In genomic region chr10:11898372-11899066, GRCh38 we compare ENCODE assay signal across 11 cellular contexts.
DNase-seq lines count a peak whose midpoint lies in the region; ATAC-seq, FAIRE-seq and TF ChIP-seq lines count a peak whose summit lies in the region.
"Had no signal": no experiment of that assay in that cellular context is flagged by ENCODE, and none has a peak within 500 bp of the region (broad histone marks: within the 10 kb centered on the region; RNA-seq: fewer than 3 reads in every experiment).

No MANE protein-coding gene starts in this region.

- no peaks in the 10 kb centered on the region for H3K9me3 ChIP-seq in K562 (replicated peaks; ENCODE audit: control insufficient read depth, insufficient read depth, low read depth, low read length)

- H3K4me3 ChIP-seq in K562: peak overlapping the region; percentile 47
- H3K4me3 ChIP-seq: GM12878 had no signal

- no peaks in the 10 kb centered on the region for H3K36me3 Mint-ChIP-seq in T-helper 2 cell treated with Interferon-gamma antibody and Interleukin-4, amounts not matched to agents 5 μg/mL and 100 μg/mL, for 36 hours (ENCODE audit: low read depth)
- H3K36me3 Mint-ChIP-seq: immature natural killer cell had no signal

- CTCF ChIA-PET in K562 (lab: Yijun Ruan, JAX; ENCODE audit: low intra/inter-chr PET ratio): no interaction called here

- peak; percentile 96 for TF ChIP-seq POLR2A in K562 (conservative IDR thresholded peaks at IDR 0.05)

- peaks cover 6% of the 10 kb centered on the region for H3K4me1 Mint-ChIP-seq in T-helper 2 cell treated with Interferon-gamma antibody and Interleukin-4, amounts not matched to agents 5 μg/mL and 100 μg/mL, for 36 hours (ENCODE audit: low read depth)
- H3K4me1 Mint-ChIP-seq: immature natural killer cell had no signal

- WGBS in K562 (ENCODE audit: insufficient coverage, low coverage, missing lambda C conversion rate): 0% methylated on average over 19 of the region's 20 CpGs

- H3K79me2 ChIP-seq in K562 (ENCODE audit: control insufficient read depth, insufficient read depth, low read length): peaks cover 55% of the 10 kb centered on the region

- peak overlapping the region; percentile 98 for H3K27ac ChIP-seq in K562 (ENCODE audit: extremely low read depth, low read depth, low read length)

- H3K4me2 ChIP-seq in K562 (ENCODE audit: insufficient read depth, low read length): peak overlapping the region; percentile 98

- no peaks in the 10 kb centered on the region for H3K9me1 ChIP-seq in K562 (ENCODE audit: control insufficient read depth, insufficient read depth, low read length)

- no peak overlapping the region for H3K4me3 Mint-ChIP-seq in T-helper 2 cell treated with Interferon-gamma antibody and Interleukin-4, amounts not matched to agents 5 μg/mL and 100 μg/mL, for 36 hours
- H3K4me3 Mint-ChIP-seq: immature natural killer cell had no signal

- H3K9ac ChIP-seq in K562 (ENCODE audit: insufficient read depth in 1 of 2, low read depth in 2 of 2, low read length in 2 of 2): peak overlapping the region; percentile 85 to 92

- H3K4me1 ChIP-seq in K562 (replicated peaks in 1 of 2; ENCODE audit: control insufficient read depth in 2 of 2, insufficient read depth in 2 of 2, low read length in 2 of 2): peaks cover 33 to 60% of the 10 kb centered on the region in 2 experiments

- intact Hi-C loops in cardiac septum (cut with DNase I): no loop called here
- intact Hi-C loops in Right ventricle myocardium superior (cut with DNase I): no loop called here
- intact Hi-C loops in K562 (cut with micrococcal nuclease): loop anchor here (1.0 to 10.0 kb wide), 3 partner anchors 23 to 284 kb away; partner anchors contain the start of genes UPF2 and USP6NL

- H3K27me3 ChIP-seq in K562 (ENCODE audit: control insufficient read depth in 2 of 2, insufficient read depth in 2 of 2, low read length in 2 of 2): no peaks in the 10 kb centered on the region

- peak; percentile 87 for TF ChIP-seq EP300 in K562 (IDR thresholded peaks at IDR 0.05; ENCODE audit: low read length)

- no peak for ATAC-seq in Right ventricle myocardium superior (ENCODE audit: poor library complexity)
- ATAC-seq in K562: peak; percentile 82
- ATAC-seq in left lobe of liver: peak; percentile 79
- ATAC-seq in HG03354 (IDR thresholded peaks at IDR 0.05; ENCODE audit: poor library complexity, severe bottlenecking, unreplicated experiment): no peak
- ATAC-seq: GM12878 had no signal

- in situ Hi-C loops in K562 (cut with MboI): no loop called here

- no peak for TF ChIP-seq CTCF in K562 (IDR thresholded peaks at IDR 0.05 in 2 of 3, conservative IDR thresholded peaks at IDR 0.05 in 1 of 3; ENCODE audit: insufficient read depth in 2 of 3, low read depth in 1 of 3, low read length in 3 of 3)

- POLR2A ChIA-PET in K562 (lab: Yijun Ruan, JAX): interaction anchor here (0.6 to 1.9 kb wide), 17 partner anchors 10 to 499 kb away, joined by 3 to 8 read pairs (median 4); no protein-coding TSS in a partner anchor

- no peak overlapping the region for H3K27ac Mint-ChIP-seq in T-helper 2 cell treated with Interferon-gamma antibody and Interleukin-4, amounts not matched to agents 5 μg/mL and 100 μg/mL, for 36 hours
- H3K27ac Mint-ChIP-seq: activated T-helper 2 cell treated with anti-CD3 and anti-CD28 coated beads, Interferon-gamma antibody, Interleukin-2, Interleukin-4, amounts not matched to agents 10 μg/mL and 5 μg/mL and 100 μg/mL, durations not matched to agents 14 hours and 24 hours and 36 hours; immature natural killer cell had no signal

- peaks cover 1% of the 10 kb centered on the region; the same call in 1 of the 3 replicates for H3K36me3 ChIP-seq in K562 (ENCODE audit: control insufficient read depth, insufficient read depth, low read length)

- peaks cover 10% of the 10 kb centered on the region for H3K27me3 Mint-ChIP-seq in T-helper 2 cell treated with Interferon-gamma antibody and Interleukin-4, amounts not matched to agents 5 μg/mL and 100 μg/mL, for 36 hours (ENCODE audit: low read depth)

- peak; percentile 98 for FAIRE-seq in K562 (lab: Jason Lieb, UNC)
- FAIRE-seq: GM12878 had no signal

- peak; percentile 70 for DNase-seq in cardiac septum (ENCODE audit: low spot score)
- no peak for DNase-seq in Right ventricle myocardium superior
- DNase-seq in K562 (ENCODE audit: extremely low read depth in 1 of 4, low spot score in 3 of 4): peak; percentile 94 to 98 (median 96)
- peak; percentile 93 for DNase-seq in left lobe of liver (ENCODE audit: low spot score)
- no peak for DNase-seq in T-helper 2 cell treated with Interferon-gamma antibody and Interleukin-4, amounts not matched to agents 5 μg/mL and 100 μg/mL, for 36 hours (ENCODE audit: low spot score)
- DNase-seq in DMS79 treated with DMSO at 0.1 percent for 48 hours (lab: John Stamatoyannopoulos, UW): no peak
- no peak for DNase-seq in ureter (ENCODE audit: low spot score)
- DNase-seq: immature natural killer cell had no signal

- no peaks in the 10 kb centered on the region for H3K9me3 Mint-ChIP-seq in T-helper 2 cell treated with Interferon-gamma antibody and Interleukin-4, amounts not matched to agents 5 μg/mL and 100 μg/mL, for 36 hours
- H3K9me3 Mint-ChIP-seq: activated T-helper 2 cell treated with anti-CD3 and anti-CD28 coated beads, Interferon-gamma antibody, Interleukin-2, Interleukin-4, amounts not matched to agents 10 μg/mL and 5 μg/mL and 100 μg/mL, durations not matched to agents 14 hours and 24 hours and 36 hours; immature natural killer cell had no signal

- no TSS peak for BruUV-seq in K562 (replicated peaks; lab: Mats Ljungman, UMichigan)

- no peaks in the 10 kb centered on the region for H4K20me1 ChIP-seq in K562 (replicated peaks; ENCODE audit: control insufficient read depth, insufficient read depth, low read length)

- TF ChIP-seq RAD21 in K562 (CRISPR knock-in tag; conservative IDR thresholded peaks at IDR 0.05 in 1 of 2, IDR thresholded peaks at IDR 0.05 in 1 of 2): no peak

- peak overlapping the region; percentile 83 for H2AFZ ChIP-seq in K562 (ENCODE audit: low read depth, low read length)

TF ChIP-seq in K562, 482 proteins besides CTCF, POLR2A, EP300 and RAD21 (continues in another document):
- TF ChIP-seq ZFX (CRISPR knock-in tag; IDR thresholded peaks at IDR 0.05): peak; percentile 95
- peak; percentile 91 for TF ChIP-seq ZNF584 (CRISPR knock-in tag; IDR thresholded peaks at IDR 0.05; ENCODE audit: low read depth)
- no peak for TF ChIP-seq ZNF445 (CRISPR knock-in tag; IDR thresholded peaks at IDR 0.05; ENCODE audit: low read depth)
- no peak for TF ChIP-seq ZNF175 (CRISPR knock-in tag; IDR thresholded peaks at IDR 0.05; ENCODE audit: low read depth)
- TF ChIP-seq TCFL5 (CRISPR knock-in tag; conservative IDR thresholded peaks at IDR 0.05): no peak
- TF ChIP-seq ZNF76 (CRISPR knock-in tag; IDR thresholded peaks at IDR 0.05; ENCODE audit: borderline replicate concordance): no peak
- TF ChIP-seq MEF2A (IDR thresholded peaks at IDR 0.05; ENCODE audit: control insufficient read depth, low read depth, low read length): 0 out of 2 replicates have a peak, but pooled peaks have one; percentile 29
- TF ChIP-seq ZNF263 (CRISPR knock-in tag; IDR thresholded peaks at IDR 0.05; ENCODE audit: borderline replicate concordance): peak; percentile 79; the same call in 1 of the 2 replicates
- TF ChIP-seq PYGO2 (tag; IDR thresholded peaks at IDR 0.05): peak; percentile 5
- 0 out of 4 replicates have a peak, but pooled peaks of 1 of the 2 experiments have one; percentile 13 for TF ChIP-seq FOXA3 (CRISPR knock-in tag; conservative IDR thresholded peaks at IDR 0.05 in 1 of 2, IDR thresholded peaks at IDR 0.05 in 1 of 2)
- TF ChIP-seq HDAC3 (IDR thresholded peaks at IDR 0.05; ENCODE audit: borderline replicate concordance, partially characterized antibody): peak; percentile 89
- no peak for TF ChIP-seq NR2C1 (IDR thresholded peaks at IDR 0.05)
- TF ChIP-seq NR2C1 (tag; IDR thresholded peaks at IDR 0.05): peak; percentile 37; the same call in 1 of the 2 replicates
- no peak for TF ChIP-seq NR2C2 (CRISPR knock-in tag; IDR thresholded peaks at IDR 0.05)
- TF ChIP-seq NR2C2 (tag; IDR thresholded peaks at IDR 0.05): peak; percentile 83
- 0 out of 2 replicates have a peak, but pooled peaks have one; percentile 37 for TF ChIP-seq TRIM28 (IDR thresholded peaks at IDR 0.05)
- peak; percentile 85 for TF ChIP-seq KLF16 (IDR thresholded peaks at IDR 0.05)
- no peak for TF ChIP-seq SMAD2 (IDR thresholded peaks at IDR 0.05; ENCODE audit: low read depth, low read length)
- TF ChIP-seq ATF7 (IDR thresholded peaks at IDR 0.05): peak; percentile 89
- TF ChIP-seq ZBTB11 (CRISPR knock-in tag; IDR thresholded peaks at IDR 0.05): peak in 1 of 3 experiments; percentile 85; a peak in 2 of 6 replicates
- no peak for TF ChIP-seq PHF21A (IDR thresholded peaks at IDR 0.05; ENCODE audit: borderline replicate concordance, low read depth)
- peak; percentile 97 for TF ChIP-seq NFIC (IDR thresholded peaks at IDR 0.05)
- TF ChIP-seq EP400 (IDR thresholded peaks at IDR 0.05): peak; percentile 88
- peak; percentile 88 for TF ChIP-seq ZNF197 (CRISPR knock-in tag; IDR thresholded peaks at IDR 0.05; ENCODE audit: low read depth)
- peak; percentile 39; the same call in 1 of the 2 replicates for TF ChIP-seq MTA2 (IDR thresholded peaks at IDR 0.05; ENCODE audit: low read depth)

Comparison
In these comparisons a context has a peak if more than half of its experiments do, and no peak if none do; other contexts are left out.
1. DNase-seq: peak in cardiac septum (single experiment), K562 (4 of 4) and left lobe of liver (single experiment); none in Right ventricle myocardium superior (single experiment), T-helper 2 cell treated with Interferon-gamma antibody and Interleukin-4, amounts not matched to agents 5 μg/mL and 100 μg/mL, for 36 hours (single experiment), DMS79 treated with DMSO at 0.1 percent for 48 hours (single experiment) and ureter (single experiment).
2. ATAC-seq: peak in K562 (single experiment) and left lobe of liver (single experiment); none in Right ventricle myocardium superior (single experiment) and HG03354 (single experiment).